31 cellular contexts compared by ENCODE assay signal in genomic region chr5:95624368-95624767, GRCh38. TPM values are rescaled to one million over a fixed set of nuclear protein-coding genes. Genes with fewer than 3 reads are reported as not detected.
"Had no signal": no experiment of that assay in that cellular context is flagged by ENCODE, and none has a peak within 500 bp of the region (broad histone marks: within the 10 kb centered on the region; RNA-seq: fewer than 3 reads in every experiment).

No MANE protein-coding gene starts in this region.

- H3K4me3 Mint-ChIP-seq: natural killer cell; nephron; neural progenitor cell; stimulated activated memory B cell treated with anti-CD40 and anti-IgM and Interleukin-4, amounts not matched to agents 10 μg/mL and 1 μg/mL and 100 μg/mL, for 72 hours; stimulated activated naive CD8-positive, alpha-beta T cell treated with anti-CD3 and anti-CD28 coated beads, Interleukin-15, amount 100 ng/mL, for 72 hours had no signal

- FAIRE-seq: small intestine, urothelium cell line had no signal

- H2AFZ ChIP-seq: neural progenitor cell, parathyroid adenoma had no signal

- H3K36me3 Mint-ChIP-seq: natural killer cell; neural progenitor cell; stimulated activated memory B cell treated with anti-CD40 and anti-IgM and Interleukin-4, amounts not matched to agents 10 μg/mL and 1 μg/mL and 100 μg/mL, for 72 hours had no signal

- H3K27ac Mint-ChIP-seq: natural killer cell; nephron; neural progenitor cell; progenitor cell of endocrine pancreas; stimulated activated memory B cell treated with anti-CD40 and anti-IgM and Interleukin-4, amounts not matched to agents 10 μg/mL and 1 μg/mL and 100 μg/mL, for 72 hours; stimulated activated naive CD8-positive, alpha-beta T cell treated with anti-CD3 and anti-CD28 coated beads, Interleukin-15, amount 100 ng/mL, for 72 hours had no signal

- H3K27me3 Mint-ChIP-seq: stimulated activated memory B cell treated with anti-CD40 and anti-IgM and Interleukin-4, amounts not matched to agents 10 μg/mL and 1 μg/mL and 100 μg/mL, for 72 hours; stimulated activated naive CD8-positive, alpha-beta T cell treated with anti-CD3 and anti-CD28 coated beads, Interleukin-15, amount 100 ng/mL, for 72 hours had no signal

- DNase-seq: natural killer cell; occipital lobe; ovary; posterior cingulate gyrus; psoas muscle; right cardiac atrium; right lobe of liver; sigmoid colon; small intestine; stimulated activated CD4-positive, alpha-beta T cell treated with anti-CD3 and anti-CD28 coated beads, Interleukin-15, amount 100 ng/mL, for 24 hours; stimulated activated CD4-positive, alpha-beta T cell treated with anti-CD3 and anti-CD28 coated beads, Interleukin-2, amount 100 ng/mL, for 24 hours; stimulated activated CD4-positive, alpha-beta T cell treated with anti-CD3 and anti-CD28 coated beads, Interleukin-2, amount 100 ng/mL, for 48 hours; stimulated activated CD4-positive, alpha-beta T cell treated with anti-CD3 and anti-CD28 coated beads, Interleukin-4, amount 100 ng/mL, for 24 hours; stimulated activated naive CD4-positive, alpha-beta T cell; stimulated activated naive CD8-positive, alpha-beta T cell treated with anti-CD3 and anti-CD28 coated beads, Interleukin-15, amount 100 ng/mL, for 72 hours; stimulated activated naive CD8-positive, alpha-beta T cell treated with anti-CD3 and anti-CD28 coated beads, Interleukin-15, Interleukin-2, amounts not matched to agents 100 U/mL and 50 U/mL, for 24 hours; substantia nigra; testis; trophoblast cell; upper lobe of left lung had no signal

- H3K9me3 Mint-ChIP-seq: natural killer cell; nephron; neural progenitor cell; stimulated activated memory B cell treated with anti-CD40 and anti-IgM and Interleukin-4, amounts not matched to agents 10 μg/mL and 1 μg/mL and 100 μg/mL, for 72 hours; stimulated activated naive CD8-positive, alpha-beta T cell treated with anti-CD3 and anti-CD28 coated beads, Interleukin-15, amount 100 ng/mL, for 72 hours had no signal

- H3K4me2 ChIP-seq: neural progenitor cell had no signal

- H3K4me3 ChIP-seq: neural progenitor cell, ovary, psoas muscle, right lobe of liver, sigmoid colon, suprapubic skin, testis, tibial nerve, upper lobe of left lung, vagina had no signal

- ATAC-seq: natural killer cell; psoas muscle; right cardiac atrium; right lobe of liver; stimulated activated memory B cell treated with anti-CD40 and anti-IgM and Interleukin-4, amounts not matched to agents 10 μg/mL and 1 μg/mL and 100 μg/mL, for 72 hours; stimulated activated naive CD8-positive, alpha-beta T cell treated with anti-CD3 and anti-CD28 coated beads, Interleukin-15, amount 100 ng/mL, for 72 hours; stimulated activated naive CD8-positive, alpha-beta T cell treated with anti-CD3 and anti-CD28 coated beads, Interleukin-15, Interleukin-2, amounts not matched to agents 100 U/mL and 50 U/mL, for 24 hours had no signal

- H3K4me1 ChIP-seq: parathyroid adenoma, testis had no signal

- H3K27ac ChIP-seq: neural progenitor cell, ovary, parathyroid adenoma, psoas muscle, right lobe of liver, sigmoid colon, suprapubic skin, testis, tibial nerve, upper lobe of left lung, vagina had no signal

- H3K9me3 ChIP-seq: ovary, psoas muscle, right lobe of liver, sigmoid colon, suprapubic skin, testis, tibial nerve, upper lobe of left lung, vagina had no signal

- H3K27me3 ChIP-seq: ovary, right lobe of liver, suprapubic skin, testis, tibial nerve, upper lobe of left lung, vagina had no signal

- H3K79me2 ChIP-seq: parathyroid adenoma had no signal

- H3K9ac ChIP-seq: neural progenitor cell, parathyroid adenoma had no signal

- H3K36me3 ChIP-seq: neural progenitor cell, ovary, right lobe of liver, sigmoid colon, suprapubic skin, tibial nerve, upper lobe of left lung, vagina had no signal

RNA-seq across cellular contexts. Expression of gene GPR150, which starts 4.5 kb away (rescaled TPM):
- total RNA-seq: occipital lobe, progenitor cell of endocrine pancreas, renal cortical epithelial cell had no signal
- polyA plus RNA-seq: neural cell had no signal

RNA-seq across cellular contexts. Expression of gene RFESD, which starts 22.2 kb away (rescaled TPM):
- polyA plus RNA-seq: neural cell had no signal

RNA-seq across cellular contexts. Expression of gene SPATA9, which starts 58.4 kb away (rescaled TPM):
- total RNA-seq: progenitor cell of endocrine pancreas, suprapubic skin, vagina had no signal
